In genomic region chrX:821311-822178, GRCh38 we compare ENCODE assay signal across 22 cellular contexts.
DNase-seq lines count a peak whose midpoint lies in the region; ATAC-seq and TF ChIP-seq lines count a peak whose summit lies in the region.
"Had no signal": no experiment of that assay in that cellular context is flagged by ENCODE, and none has a peak within 500 bp of the region (broad histone marks: within the 10 kb centered on the region; RNA-seq: fewer than 3 reads in every experiment).

No MANE protein-coding gene starts in this region.

- ATAC-seq in GM21447 (IDR thresholded peaks at IDR 0.05; ENCODE audit: unreplicated experiment) = no peak
- ATAC-seq: K562 had no signal

- H3K36me3 ChIP-seq in ACC112 (ENCODE audit: insufficient read depth, low read length) = no peaks in the 10 kb centered on the region

- no peak for TF ChIP-seq CTCF in fibroblast of pulmonary artery (IDR thresholded peaks at IDR 0.05; ENCODE audit: low read length, missing control alignments)

- no peaks in the 10 kb centered on the region for H3K79me2 ChIP-seq in ACC112 (ENCODE audit: control insufficient read depth, insufficient read depth, low read length, unreplicated experiment)

- H3K4me3 ChIP-seq in ACC112 (ENCODE audit: low read depth, low read length) (peak overlapping the region; percentile 41; the same call in 1 of the 2 replicates), fibroblast of pulmonary artery (replicated peaks; ENCODE audit: low read depth, low read length) (no peak overlapping the region)
- H3K4me3 ChIP-seq: K562, SK-N-MC had no signal

- DNase-seq in NOMO-1 treated with dmso at 0.1 percent for 144 hours (lab: John Stamatoyannopoulos, UW; ENCODE audit: unreplicated experiment) (peak; percentile 38), fibroblast of pulmonary artery (ENCODE audit: low read depth) (peak; percentile 6), stromal cell of bone marrow (ENCODE audit: low read depth) (peak; percentile 57), cerebellar nuclear complex (lab: John Stamatoyannopoulos, UW) (no peak), ecto neural progenitor cell (ENCODE audit: low spot score) (no peak)
- DNase-seq: C1 segment of cervical spinal cord; Caco-2; CD4-positive, alpha-beta memory T cell; DMS79; Kasumi-1; NCI-H1105; NCI-H146; NCI-H1930; NCI-H2107; NCI-H446; NCI-H524 treated with DMSO at 0.1 percent for 48 hours; NCI-H774; SIG-M5 had no signal

- no peaks in the 10 kb centered on the region for H3K27me3 ChIP-seq in ACC112 (ENCODE audit: insufficient read depth, low read length)

- H3K27ac ChIP-seq in ACC112 (ENCODE audit: low read depth, low read length) = no peak overlapping the region
- H3K27ac ChIP-seq: SK-N-MC had no signal

- H2AFZ ChIP-seq in ACC112 (ENCODE audit: low read length, unreplicated experiment) = peak overlapping the region; percentile 48

- peaks cover 16% of the 10 kb centered on the region for H3K4me1 ChIP-seq in ACC112 (ENCODE audit: control insufficient read depth, insufficient read depth, low read length, unreplicated experiment)
- H3K4me1 ChIP-seq: Caco-2 had no signal

Comparison
In these comparisons a context has a peak if more than half of its experiments do, and no peak if none do; other contexts are left out.
1. DNase-seq: peak in NOMO-1 treated with dmso at 0.1 percent for 144 hours (single experiment), fibroblast of pulmonary artery (single experiment) and stromal cell of bone marrow (single experiment); none in cerebellar nuclear complex (0 of 2) and ecto neural progenitor cell (single experiment).